In the genomic region with DNA sequence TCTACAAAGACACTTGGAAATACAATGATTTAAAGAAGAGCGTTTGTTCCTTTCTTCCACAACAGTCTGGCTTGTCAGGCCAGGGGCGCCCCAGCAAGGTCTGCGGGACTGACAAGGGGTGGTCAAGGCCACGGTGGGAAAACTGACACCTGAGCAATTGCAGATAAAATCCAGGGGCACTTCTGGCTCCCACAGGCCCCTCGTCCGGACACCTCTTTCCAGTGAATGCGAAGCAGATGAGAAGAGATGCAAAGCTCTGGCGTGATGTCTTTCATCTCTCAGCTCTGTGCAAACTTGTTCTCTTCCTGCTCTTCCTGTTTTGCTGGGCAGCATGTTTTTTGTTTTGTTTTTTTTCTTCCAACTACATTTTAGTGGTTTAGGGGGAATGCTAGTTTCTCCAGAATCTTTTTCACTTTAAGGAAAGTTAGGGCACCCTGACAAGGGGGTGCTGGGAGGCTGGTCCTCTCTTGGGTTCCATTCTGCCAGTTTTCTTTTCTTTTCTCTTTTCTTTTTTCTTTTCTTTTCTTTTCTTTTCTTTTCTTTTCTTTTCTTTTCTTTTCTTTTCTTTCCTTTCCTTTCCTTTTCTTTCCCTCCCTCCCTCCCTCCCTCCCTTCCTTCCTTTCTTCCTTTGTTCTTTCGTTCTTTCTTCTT, we compare ENCODE assay signal across 15 cellular contexts. TPM values are rescaled to one million over a fixed set of nuclear protein-coding genes. Genes with fewer than 3 reads are reported as not detected.
DNase-seq lines count a peak whose midpoint lies in the region; ATAC-seq and TF ChIP-seq lines count a peak whose summit lies in the region.
"Had no signal": no experiment of that assay in that cellular context is flagged by ENCODE, and none has a peak within 500 bp of the region (broad histone marks: within the 10 kb centered on the region; RNA-seq: fewer than 3 reads in every experiment).

No MANE protein-coding gene starts in this region.

- H3K27ac ChIP-seq in prostate gland, result peak overlapping the region; percentile 63 to 80
- H3K27ac ChIP-seq in right lobe of liver, result no peak overlapping the region

- H3K9me3 ChIP-seq in prostate gland (no peaks in the 10 kb centered on the region), right lobe of liver (no peaks in the 10 kb centered on the region)
- H3K9me3 ChIP-seq: gastrocnemius medialis had no signal

- no peaks in the 10 kb centered on the region for H3K4me1 ChIP-seq in prostate gland (replicated peaks)
- peaks cover 0 to 7% (median 0%) of the 10 kb centered on the region in 4 donors for H3K4me1 ChIP-seq in right lobe of liver

- H3K27me3 Mint-ChIP-seq in T-helper 1 cell treated with Interleukin-12 subunit alpha and Interleukin-12 subunit beta and Interleukin-4 antibody, amounts not matched to agents 30 μg/mL and 1 μg/mL, for 36 hours (ENCODE audit: low read depth), result peaks cover 6% of the 10 kb centered on the region

- intact Hi-C loops in prostate gland (cut with DNase I) (no loop called here), right lobe of liver (cut with DNase I) (no loop called here)

- H3K4me3 Mint-ChIP-seq in T-helper 1 cell treated with Interleukin-12 subunit alpha and Interleukin-12 subunit beta and Interleukin-4 antibody, amounts not matched to agents 30 μg/mL and 1 μg/mL, for 36 hours, result peak overlapping the region; percentile 50

- no peaks in the 10 kb centered on the region for H3K9me3 Mint-ChIP-seq in T-helper 1 cell treated with Interleukin-12 subunit alpha and Interleukin-12 subunit beta and Interleukin-4 antibody, amounts not matched to agents 30 μg/mL and 1 μg/mL, for 36 hours

- TF ChIP-seq CTCF in epithelial cell of esophagus (IDR thresholded peaks at IDR 0.05; ENCODE audit: insufficient read depth, low read depth, low read length, missing control alignments), result no peak
- no peak for TF ChIP-seq CTCF in prostate gland (IDR thresholded peaks at IDR 0.05)
- TF ChIP-seq CTCF in right lobe of liver (IDR thresholded peaks at IDR 0.05), result no peak

- ATAC-seq in GM18870 (IDR thresholded peaks at IDR 0.05; ENCODE audit: unreplicated experiment) (no peak), right lobe of liver (no peak)
- ATAC-seq: gastrocnemius medialis had no signal

- WGBS in prostate gland, result 28% methylated on average over 9 of the region's 9 CpGs
- WGBS in right lobe of liver (ENCODE audit: insufficient coverage, low coverage, low lambda C conversion rate, missing lambda C conversion rate), result 59% methylated on average over 7 of the region's 9 CpGs

- no peaks in the 10 kb centered on the region for H3K27me3 ChIP-seq in H7 (ENCODE audit: control insufficient read depth, insufficient read depth, low read length)
- H3K27me3 ChIP-seq in prostate gland (replicated peaks; ENCODE audit: insufficient read depth), result no peaks in the 10 kb centered on the region
- no peaks in the 10 kb centered on the region for H3K27me3 ChIP-seq in right lobe of liver
- H3K27me3 ChIP-seq: gastrocnemius medialis had no signal

- H3K36me3 Mint-ChIP-seq in T-helper 1 cell treated with Interleukin-12 subunit alpha and Interleukin-12 subunit beta and Interleukin-4 antibody, amounts not matched to agents 30 μg/mL and 1 μg/mL, for 36 hours (ENCODE audit: low read depth), result no peaks in the 10 kb centered on the region

- H3K27ac Mint-ChIP-seq in T-helper 1 cell treated with Interleukin-12 subunit alpha and Interleukin-12 subunit beta and Interleukin-4 antibody, amounts not matched to agents 30 μg/mL and 1 μg/mL, for 36 hours, result no peak overlapping the region

- no peak for DNase-seq in T-helper 1 cell
- DNase-seq in H7, result peak; percentile 19
- DNase-seq in epithelial cell of esophagus (ENCODE audit: low read depth), result peak; percentile 51
- DNase-seq in prostate gland (ENCODE audit: low spot score), result no peak
- DNase-seq in stimulated activated CD4-positive, alpha-beta T cell treated with anti-CD3 and anti-CD28 coated beads, Interleukin-4, amount 100 ng/mL, for 4 hours, result no peak
- DNase-seq in right lobe of liver, result no peak
- DNase-seq: 8988T; COR-L47; effector CD8-positive, alpha-beta T cell; gastrocnemius medialis; GOT3; NCI-H1694 treated with DMSO at 0.1 percent for 48 hours; NCI-H524 treated with DMSO at 0.1 percent for 48 hours had no signal

- TF ChIP-seq POLR2A in prostate gland (IDR thresholded peaks at IDR 0.05), result no peak
- no peak for TF ChIP-seq POLR2A in right lobe of liver (IDR thresholded peaks at IDR 0.05)

- H3K4me1 Mint-ChIP-seq in T-helper 1 cell treated with Interleukin-12 subunit alpha and Interleukin-12 subunit beta and Interleukin-4 antibody, amounts not matched to agents 30 μg/mL and 1 μg/mL, for 36 hours (ENCODE audit: low read depth), result peaks cover 16% of the 10 kb centered on the region

- H3K4me3 ChIP-seq in H7 (ENCODE audit: insufficient read depth, low read depth, low read length), result no peak overlapping the region
- H3K4me3 ChIP-seq in epithelial cell of esophagus (ENCODE audit: low read length), result no peak overlapping the region
- H3K4me3 ChIP-seq in prostate gland, result no peak overlapping the region
- no peak overlapping the region for H3K4me3 ChIP-seq in right lobe of liver
- H3K4me3 ChIP-seq: gastrocnemius medialis had no signal

- H3K36me3 ChIP-seq in H7 (replicated peaks; ENCODE audit: control insufficient read depth, insufficient read depth, low read length) (no peaks in the 10 kb centered on the region), prostate gland (no peaks in the 10 kb centered on the region), right lobe of liver (no peaks in the 10 kb centered on the region)
- H3K36me3 ChIP-seq: gastrocnemius medialis had no signal

RNA-seq across cellular contexts. Expression of a gene that starts 11.1 kb away (rescaled TPM):
- total RNA-seq in H7 (2014; rRNA removed; shearing (Covaris generic)), result 18.3 and 19.2 TPM in 2 replicates
- total RNA-seq in prostate gland (10 to 100 TPM; 39.9 to 56.2 TPM), right lobe of liver (10 to 100 TPM in 4 of 6 experiments, 1 to 10 TPM in 2; 7.8 to 22.5 (median 12.1) TPM)

RNA-seq across cellular contexts. Expression of a gene that starts 39.3 kb away (rescaled TPM):
- 3.6 and 3.7 TPM in 2 replicates for total RNA-seq in H7 (2014; rRNA removed; shearing (Covaris generic))
- 10 to 100 TPM; 12.6 to 36.2 TPM for total RNA-seq in prostate gland
- under 1 TPM; 0.18 to 0.68 (median 0.28) TPM for total RNA-seq in right lobe of liver

Comparison
In these comparisons a context has a peak if more than half of its experiments do, and no peak if none do; other contexts are left out.
1. DNase-seq: peak in H7 (single experiment) and epithelial cell of esophagus (single experiment); none in T-helper 1 cell (0 of 5), prostate gland (single experiment), stimulated activated CD4-positive, alpha-beta T cell treated with anti-CD3 and anti-CD28 coated beads, Interleukin-4, amount 100 ng/mL, for 4 hours (0 of 2) and right lobe of liver (0 of 3).
2. H3K27ac ChIP-seq: peak in prostate gland (2 of 2); none in right lobe of liver (0 of 3).